Comparison of ENCODE assay signal across 1 cellular context in genomic region chr19:19305696-19306095, GRCh38.
A peak's percentile ranks its signal among the peaks of the same experiment; 100 is the strongest.
TF ChIP-seq lines count a peak whose summit lies in the region.

No MANE protein-coding gene starts in this region.

TF ChIP-seq in K562, 482 proteins besides CTCF, POLR2A, EP300 and RAD21:
- TF ChIP-seq RBFOX2 (IDR thresholded peaks at IDR 0.05; ENCODE audit: low read depth, low read length) (0 out of 2 replicates have a peak, but pooled peaks have one; percentile 36), POLR2G (IDR thresholded peaks at IDR 0.05; ENCODE audit: low read depth, low read length) (peak; percentile 40; the same call in 1 of the 2 replicates), SRSF1 (IDR thresholded peaks at IDR 0.05; ENCODE audit: low read depth, low read length) (no peak)
